ENCODE assay signal across 2 cellular contexts in genomic region chrX:49101629-49101984, GRCh38.
TF ChIP-seq lines count a peak whose summit lies in the region.

No MANE protein-coding gene starts in this region.

TF ChIP-seq in HEK293, 187 proteins besides CTCF, POLR2A, EP300 and RAD21:
- TF ChIP-seq ZNF639 (tag by site-specific recombination; IDR thresholded peaks at IDR 0.05), result no peak
- no peak for TF ChIP-seq ZNF701 (tag by site-specific recombination; IDR thresholded peaks at IDR 0.05)
- peak; percentile 26; the same call in 1 of the 2 replicates for TF ChIP-seq ZNF777 (tag by site-specific recombination; IDR thresholded peaks at IDR 0.05; ENCODE audit: borderline replicate concordance)
- peak; percentile 40; the same call in 1 of the 2 replicates for TF ChIP-seq ZBTB48 (tag by site-specific recombination; IDR thresholded peaks at IDR 0.05)
- peak; percentile 57 for TF ChIP-seq GLIS2 (tag by site-specific recombination; IDR thresholded peaks at IDR 0.05)

TF ChIP-seq in HepG2, 621 proteins besides CTCF, POLR2A, EP300 and RAD21:
- TF ChIP-seq KLF9 (CRISPR knock-in tag; IDR thresholded peaks at IDR 0.05; ENCODE audit: low read depth), result no peak
- TF ChIP-seq ZFY (CRISPR knock-in tag; IDR thresholded peaks at IDR 0.05), result peak; percentile 13; the same call in 1 of the 2 replicates
- TF ChIP-seq ZNF878 (CRISPR knock-in tag; IDR thresholded peaks at IDR 0.05), result no peak
- TF ChIP-seq ZNF160 (CRISPR knock-in tag; IDR thresholded peaks at IDR 0.05), result no peak
- TF ChIP-seq ARHGAP35 (CRISPR knock-in tag; IDR thresholded peaks at IDR 0.05; ENCODE audit: borderline replicate concordance), result no peak
- no peak for TF ChIP-seq TFDP1 (CRISPR knock-in tag; IDR thresholded peaks at IDR 0.05; ENCODE audit: borderline replicate concordance)
- peak; percentile 47; the same call in 1 of the 2 replicates for TF ChIP-seq RBFOX2 (IDR thresholded peaks at IDR 0.05; ENCODE audit: low read depth, low read length)
- TF ChIP-seq PATZ1 (CRISPR knock-in tag; IDR thresholded peaks at IDR 0.05), result peak; percentile 1; the same call in 1 of the 2 replicates
- peak; percentile 10; the same call in 1 of the 2 replicates for TF ChIP-seq HNRNPL (IDR thresholded peaks at IDR 0.05; ENCODE audit: low read depth, low read length)
- TF ChIP-seq ZNF253 (CRISPR knock-in tag; IDR thresholded peaks at IDR 0.05; ENCODE audit: borderline replicate concordance), result 0 out of 2 replicates have a peak, but pooled peaks have one; percentile 45
- 0 out of 2 replicates have a peak, but pooled peaks have one; percentile 5 for TF ChIP-seq ZNF451 (CRISPR knock-in tag; IDR thresholded peaks at IDR 0.05)
- TF ChIP-seq DNMT1 (CRISPR knock-in tag; IDR thresholded peaks at IDR 0.05), result no peak
- TF ChIP-seq REL (CRISPR knock-in tag; conservative IDR thresholded peaks at IDR 0.05), result 0 out of 2 replicates have a peak, but pooled peaks have one; percentile 15
- TF ChIP-seq ZNF670 (CRISPR knock-in tag; IDR thresholded peaks at IDR 0.05; ENCODE audit: borderline replicate concordance), result 0 out of 2 replicates have a peak, but pooled peaks have one; percentile 11
- 0 out of 2 replicates have a peak, but pooled peaks have one; percentile 14 for TF ChIP-seq TOPORS (CRISPR knock-in tag; IDR thresholded peaks at IDR 0.05)
- 0 out of 2 replicates have a peak, but pooled peaks have one; percentile 15 for TF ChIP-seq SALL1 (CRISPR knock-in tag; IDR thresholded peaks at IDR 0.05)
- TF ChIP-seq MAFK (conservative IDR thresholded peaks at IDR 0.05 in 1 of 2, IDR thresholded peaks at IDR 0.05 in 1 of 2; ENCODE audit: low read length in 2 of 2), result no peak
- no peak for TF ChIP-seq MED13 (CRISPR knock-in tag; IDR thresholded peaks at IDR 0.05)
- no peak for TF ChIP-seq IKZF4 (CRISPR knock-in tag; IDR thresholded peaks at IDR 0.05; ENCODE audit: borderline replicate concordance, low read depth, not compliant biosample characterization)
- TF ChIP-seq ZFP82 (CRISPR knock-in tag; IDR thresholded peaks at IDR 0.05; ENCODE audit: borderline replicate concordance), result 0 out of 2 replicates have a peak, but pooled peaks have one; percentile 5
- TF ChIP-seq ZNF792 (CRISPR knock-in tag; IDR thresholded peaks at IDR 0.05), result no peak
